Comparison of ENCODE assay signal across 8 cellular contexts in the genomic region with DNA sequence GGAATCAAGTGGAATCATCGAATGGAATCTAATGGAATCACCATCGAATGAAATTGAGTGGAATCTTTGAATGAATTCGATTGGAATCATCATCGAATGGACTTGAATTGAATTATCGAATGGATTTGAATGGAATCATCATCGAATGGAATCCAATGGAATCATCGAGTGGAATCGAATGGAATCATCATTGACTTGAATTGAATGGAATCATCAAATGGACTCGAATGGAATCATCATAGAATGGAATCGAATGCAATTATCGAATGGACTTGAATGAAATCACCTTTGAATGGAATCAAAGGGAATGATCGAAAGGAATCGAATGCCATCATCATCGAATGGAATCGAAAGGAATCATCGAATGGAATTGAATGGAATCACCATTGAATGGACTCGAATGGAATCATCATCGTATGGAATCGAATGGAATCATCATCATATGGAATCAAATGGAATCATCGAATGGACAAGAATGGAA.
DNase-seq lines count a peak whose midpoint lies in the region; ATAC-seq, FAIRE-seq and TF ChIP-seq lines count a peak whose summit lies in the region.
"Not testable (repeated sequence)": the region's sequence is repeated elsewhere in the genome, so short reads cannot be mapped to it uniquely, and the experiment has no call there.

No MANE protein-coding gene starts in this region.

- not testable (repeated sequence) for H3K27me3 Mint-ChIP-seq in CD4-positive, CD25-positive, alpha-beta regulatory T cell

- not testable (repeated sequence) for H3K27ac Mint-ChIP-seq in CD4-positive, CD25-positive, alpha-beta regulatory T cell; activated naive CD4-positive, alpha-beta T cell treated with anti-CD3 and anti-CD28 coated beads, Interleukin-2, amount 50 U/mL, for 72 hours

- BruUV-seq in HepG2 (replicated peaks; lab: Mats Ljungman, UMichigan) = not testable (repeated sequence)

- in situ Hi-C loops in HepG2 (cut with HindIII; ENCODE audit: extremely low pct_ligation_motif_present, low pct_unique_long_range_greater_than_20kb) = not testable (repeated sequence)

- not testable (repeated sequence) for H3K4me1 ChIP-seq in CD4-positive, CD25-positive, alpha-beta regulatory T cell (ENCODE audit: control insufficient read depth, insufficient read depth, low read length, poor library complexity, severe bottlenecking); HepG2 (ENCODE audit: insufficient read depth, low read length)

- H3K9ac ChIP-seq in HepG2 (ENCODE audit: insufficient read depth, low read depth, low read length) = not testable (repeated sequence)

- H3K4me1 Mint-ChIP-seq in CD4-positive, CD25-positive, alpha-beta regulatory T cell = not testable (repeated sequence)

- H3K79me2 ChIP-seq in HepG2 (ENCODE audit: insufficient read depth, low read length) = not testable (repeated sequence)

- 37% methylated on average over 20 of the region's 20 CpGs for WGBS in HepG2 (ENCODE audit: low lambda C conversion rate)

- CTCF ChIA-PET in HepG2 (lab: Yijun Ruan, JAX; ENCODE audit: low intra/inter-chr PET ratio, low total read pairs) = not testable (repeated sequence)

- not testable (repeated sequence) for ATAC-seq in CD4-positive, CD25-positive, alpha-beta regulatory T cell (ENCODE audit: low read depth in 2 of 2); activated naive CD4-positive, alpha-beta T cell treated with anti-CD3 and anti-CD28 coated beads, Interleukin-2, amount 50 U/mL, for 72 hours; HepG2

- H2AFZ ChIP-seq in HepG2 (ENCODE audit: low read length) = not testable (repeated sequence)

- H3K36me3 Mint-ChIP-seq in CD4-positive, CD25-positive, alpha-beta regulatory T cell = not testable (repeated sequence)
- H3K36me3 Mint-ChIP-seq in activated naive CD4-positive, alpha-beta T cell treated with anti-CD3 and anti-CD28 coated beads, Interleukin-2, amount 50 U/mL, for 72 hours = peaks cover 16 to 21% of the 10 kb centered on the region in 2 donors

- not testable (repeated sequence) for H3K4me3 Mint-ChIP-seq in CD4-positive, CD25-positive, alpha-beta regulatory T cell

- not testable (repeated sequence) for H3K27me3 ChIP-seq in CD4-positive, CD25-positive, alpha-beta regulatory T cell (ENCODE audit: control insufficient read depth, insufficient read depth, low read length); HepG2 (ENCODE audit: control insufficient read depth in 1 of 2, insufficient read depth in 2 of 2, low read length in 2 of 2)

- not testable (repeated sequence) for TF ChIP-seq EP300 in HepG2 (IDR thresholded peaks at IDR 0.05; ENCODE audit: low read depth in 2 of 2, low read length in 2 of 2); HepG2 (CRISPR knock-in tag; IDR thresholded peaks at IDR 0.05; ENCODE audit: borderline replicate concordance)

- TF ChIP-seq RAD21 in HepG2 (CRISPR knock-in tag; IDR thresholded peaks at IDR 0.05) = not testable (repeated sequence)

- not testable (repeated sequence) for H3K4me3 ChIP-seq in CD4-positive, CD25-positive, alpha-beta regulatory T cell (ENCODE audit: low read depth, low read length); epithelial cell of proximal tubule (ENCODE audit: low read depth, low read length); HepG2 (replicated peaks in 1 of 3; ENCODE audit: insufficient read depth in 1 of 3, low read depth in 2 of 3, low read length in 3 of 3)

- not testable (repeated sequence) for H3K4me2 ChIP-seq in HepG2 (ENCODE audit: low read depth, low read length)

- FAIRE-seq in HepG2 (lab: Jason Lieb, UNC) = not testable (repeated sequence)

- POLR2A ChIA-PET in HepG2 (lab: Yijun Ruan, JAX) = not testable (repeated sequence)

- peaks cover 3 to 26% (median 14%) of the 10 kb centered on the region in 7 donors for H3K9me3 Mint-ChIP-seq in CD4-positive, CD25-positive, alpha-beta regulatory T cell
- peaks cover 16% of the 10 kb centered on the region in 2 donors for H3K9me3 Mint-ChIP-seq in activated naive CD4-positive, alpha-beta T cell treated with anti-CD3 and anti-CD28 coated beads, Interleukin-2, amount 50 U/mL, for 72 hours

- H3K27ac ChIP-seq in CD4-positive, CD25-positive, alpha-beta regulatory T cell (ENCODE audit: insufficient read depth, low read length, poor library complexity, severe bottlenecking); HepG2 (ENCODE audit: extremely low read length, insufficient read depth, low read length): not testable (repeated sequence)

- H3K36me3 ChIP-seq in CD4-positive, CD25-positive, alpha-beta regulatory T cell (ENCODE audit: control insufficient read depth, insufficient read depth, low read length); HepG2 (replicated peaks in 1 of 2; ENCODE audit: control insufficient read depth in 1 of 2, insufficient read depth in 2 of 2, low read length in 2 of 2): not testable (repeated sequence)

- H3K9me3 ChIP-seq in CD4-positive, CD25-positive, alpha-beta regulatory T cell (ENCODE audit: control insufficient read depth in 2 of 2, low read length in 2 of 2) = peaks cover 9 to 13% of the 10 kb centered on the region in 2 experiments
- not testable (repeated sequence) for H3K9me3 ChIP-seq in HepG2 (ENCODE audit: low read length)

- intact Hi-C loops in HepG2 (cut with micrococcal nuclease; ENCODE audit: unreplicated experiment) = not testable (repeated sequence)

- peak; percentile 60 to 84 (median 78) for DNase-seq in CD4-positive, CD25-positive, alpha-beta regulatory T cell
- DNase-seq in LHCN-M2 (ENCODE audit: low read depth) (peak; percentile 81), epithelial cell of proximal tubule (ENCODE audit: low read depth) (peak; percentile 98), HepG2 (ENCODE audit: low spot score) (peak; percentile 98), renal cortical epithelial cell (ENCODE audit: low read depth) (peak; percentile 98)
- peak; percentile 21 to 69 for DNase-seq in activated CD4-positive, alpha-beta T cell treated with anti-CD3 and anti-CD28 coated beads for 24 hours (ENCODE audit: low read depth in 2 of 2)
- DNase-seq in activated naive CD4-positive, alpha-beta T cell treated with anti-CD3 and anti-CD28 coated beads, Interleukin-2, amount 50 U/mL, for 72 hours (ENCODE audit: low spot score in 2 of 2) = peak; percentile 84 to 95
- DNase-seq in stimulated activated CD8-positive, alpha-beta memory T cell treated with anti-CD3 and anti-CD28 coated beads, Interleukin-7, amount 100 ng/mL, for 1 hour (ENCODE audit: low read depth in 2 of 2) = peak; percentile 52 to 80

- H4K20me1 ChIP-seq in HepG2 (ENCODE audit: insufficient read depth, low read length) = not testable (repeated sequence)

- not testable (repeated sequence) for TF ChIP-seq CTCF in epithelial cell of proximal tubule (conservative IDR thresholded peaks at IDR 0.05; ENCODE audit: low read depth, low read length); HepG2 (CRISPR knock-in tag; IDR thresholded peaks at IDR 0.05)

- not testable (repeated sequence) for TF ChIP-seq POLR2A in HepG2 (IDR thresholded peaks at IDR 0.05; ENCODE audit: insufficient read depth in 1 of 2, low read depth in 2 of 2, low read length in 2 of 2)

TF ChIP-seq in HepG2, 621 proteins besides CTCF, POLR2A, EP300 and RAD21 (continues in another document):
- peak; percentile 96 for TF ChIP-seq ZNF841 (CRISPR knock-in tag; IDR thresholded peaks at IDR 0.05; ENCODE audit: borderline replicate concordance)
- TF ChIP-seq, protein P1, sequence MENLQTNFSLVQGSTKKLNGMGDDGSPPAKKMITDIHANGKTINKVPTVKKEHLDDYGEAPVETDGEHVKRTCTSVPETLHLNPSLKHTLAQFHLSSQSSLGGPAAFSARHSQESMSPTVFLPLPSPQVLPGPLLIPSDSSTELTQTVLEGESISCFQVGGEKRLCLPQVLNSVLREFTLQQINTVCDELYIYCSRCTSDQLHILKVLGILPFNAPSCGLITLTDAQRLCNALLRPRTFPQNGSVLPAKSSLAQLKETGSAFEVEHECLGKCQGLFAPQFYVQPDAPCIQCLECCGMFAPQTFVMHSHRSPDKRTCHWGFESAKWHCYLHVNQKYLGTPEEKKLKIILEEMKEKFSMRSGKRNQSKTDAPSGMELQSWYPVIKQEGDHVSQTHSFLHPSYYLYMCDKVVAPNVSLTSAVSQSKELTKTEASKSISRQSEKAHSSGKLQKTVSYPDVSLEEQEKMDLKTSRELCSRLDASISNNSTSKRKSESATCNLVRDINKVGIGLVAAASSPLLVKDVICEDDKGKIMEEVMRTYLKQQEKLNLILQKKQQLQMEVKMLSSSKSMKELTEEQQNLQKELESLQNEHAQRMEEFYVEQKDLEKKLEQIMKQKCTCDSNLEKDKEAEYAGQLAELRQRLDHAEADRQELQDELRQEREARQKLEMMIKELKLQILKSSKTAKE (CRISPR knock-in tag; IDR thresholded peaks at IDR 0.05; ENCODE audit: borderline replicate concordance) = peak; percentile 87; the same call in 1 of the 2 replicates
- TF ChIP-seq ZNF496 (CRISPR knock-in tag; IDR thresholded peaks at IDR 0.05; ENCODE audit: insufficient replicate concordance) = peak; percentile 68
- peak; percentile 99 for TF ChIP-seq ZNF589 (CRISPR knock-in tag; conservative IDR thresholded peaks at IDR 0.05)
- TF ChIP-seq JUNB (CRISPR knock-in tag; IDR thresholded peaks at IDR 0.05; ENCODE audit: borderline replicate concordance) = peak; percentile 90
- TF ChIP-seq HOXA7 (CRISPR knock-in tag; IDR thresholded peaks at IDR 0.05) = 0 out of 2 replicates have a peak, but pooled peaks have one; percentile 74
- peak; percentile 82 for TF ChIP-seq HOXA9 (CRISPR knock-in tag; IDR thresholded peaks at IDR 0.05; ENCODE audit: borderline replicate concordance)
- TF ChIP-seq ZNF562 (CRISPR knock-in tag; IDR thresholded peaks at IDR 0.05; ENCODE audit: borderline replicate concordance) = peak; percentile 92; the same call in 1 of the 2 replicates
- 0 out of 2 replicates have a peak, but pooled peaks have one; percentile 60 for TF ChIP-seq JDP2 (CRISPR knock-in tag; IDR thresholded peaks at IDR 0.05; ENCODE audit: borderline replicate concordance)
- TF ChIP-seq ZNF672 (CRISPR knock-in tag; IDR thresholded peaks at IDR 0.05) = 0 out of 2 replicates have a peak, but pooled peaks have one; percentile 95
- TF ChIP-seq, protein P2, sequence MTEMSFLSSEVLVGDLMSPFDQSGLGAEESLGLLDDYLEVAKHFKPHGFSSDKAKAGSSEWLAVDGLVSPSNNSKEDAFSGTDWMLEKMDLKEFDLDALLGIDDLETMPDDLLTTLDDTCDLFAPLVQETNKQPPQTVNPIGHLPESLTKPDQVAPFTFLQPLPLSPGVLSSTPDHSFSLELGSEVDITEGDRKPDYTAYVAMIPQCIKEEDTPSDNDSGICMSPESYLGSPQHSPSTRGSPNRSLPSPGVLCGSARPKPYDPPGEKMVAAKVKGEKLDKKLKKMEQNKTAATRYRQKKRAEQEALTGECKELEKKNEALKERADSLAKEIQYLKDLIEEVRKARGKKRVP (CRISPR knock-in tag; IDR thresholded peaks at IDR 0.05) = peak in 1 of 2 experiments; percentile 73; a peak in 2 of 4 replicates

Comparison
In these comparisons a context has a peak if more than half of its experiments do, and no peak if none do; other contexts are left out.
1. DNase-seq: peak in every context shown above with its lines; median percentile 98 in epithelial cell of proximal tubule; 98 in HepG2; 98 in renal cortical epithelial cell; 90 in activated naive CD4-positive, alpha-beta T cell treated with anti-CD3 and anti-CD28 coated beads, Interleukin-2, amount 50 U/mL, for 72 hours; 81 in LHCN-M2; 78 in CD4-positive, CD25-positive, alpha-beta regulatory T cell; 66 in stimulated activated CD8-positive, alpha-beta memory T cell treated with anti-CD3 and anti-CD28 coated beads, Interleukin-7, amount 100 ng/mL, for 1 hour; 45 in activated CD4-positive, alpha-beta T cell treated with anti-CD3 and anti-CD28 coated beads for 24 hours.